Comparison of ENCODE assay signal across 19 cellular contexts in genomic region chr11:1077033-1077416, GRCh38. TPM values are rescaled to one million over a fixed set of nuclear protein-coding genes. Genes with fewer than 3 reads are reported as not detected.
DNase-seq lines count a peak whose midpoint lies in the region; ATAC-seq and TF ChIP-seq lines count a peak whose summit lies in the region.
"Had no signal": no experiment of that assay in that cellular context is flagged by ENCODE, and none has a peak within 500 bp of the region (broad histone marks: within the 10 kb centered on the region; RNA-seq: fewer than 3 reads in every experiment).

No MANE protein-coding gene starts in this region.

- no peaks in the 10 kb centered on the region for H3K36me3 ChIP-seq in right atrium auricular region
- no peaks in the 10 kb centered on the region for H3K36me3 ChIP-seq in body of pancreas (replicated peaks in 1 of 2; ENCODE audit: insufficient read depth in 1 of 2, low read depth in 2 of 2)
- H3K36me3 ChIP-seq in mucosa of rectum (ENCODE audit: control insufficient read depth in 2 of 2, insufficient read depth in 2 of 2, low read length in 2 of 2): peaks cover 0 to 3% of the 10 kb centered on the region in 2 donors
- no peaks in the 10 kb centered on the region for H3K36me3 ChIP-seq in transverse colon

- H3K4me1 ChIP-seq in right atrium auricular region: peaks cover 0 to 12% of the 10 kb centered on the region in 2 donors
- H3K4me1 ChIP-seq in body of pancreas: peaks cover 15% of the 10 kb centered on the region
- H3K4me1 ChIP-seq in mucosa of rectum (ENCODE audit: control insufficient read depth in 2 of 2, insufficient read depth in 2 of 2, low read length in 2 of 2): peaks cover 18 to 26% of the 10 kb centered on the region in 2 donors
- peaks cover 11 to 21% (median 17%) of the 10 kb centered on the region in 4 donors for H3K4me1 ChIP-seq in transverse colon

- DNase-seq in Right ventricle myocardium superior: peak; percentile 37
- no peak for DNase-seq in right atrium auricular region (ENCODE audit: low spot score)
- peak in 3 of 4 donors; percentile 3 to 9 (median 7) for DNase-seq in body of pancreas
- DNase-seq in transverse colon: no peak
- DNase-seq in SIG-M5 (lab: John Stamatoyannopoulos, UW): no peak
- DNase-seq: ACHN, DMS79 treated with DMSO at 0.1 percent for 48 hours, IMR-90, Kasumi-1, NCI-H1105 treated with DMSO at 0.1 percent for 48 hours, NCI-H187, NCI-H2171 treated with DMSO at 0.1 percent for 48 hours, NCI-H510A had no signal

- H3K27ac ChIP-seq in right atrium auricular region (no peak overlapping the region), body of pancreas (no peak overlapping the region), mucosa of rectum (ENCODE audit: low read depth in 2 of 2, low read length in 2 of 2) (peak overlapping the region; percentile 9 to 48), transverse colon (peak overlapping the region in 3 of 4 donors; percentile 3 to 44 (median 28))

- ATAC-seq in Right ventricle myocardium superior (ENCODE audit: poor library complexity) (no peak), body of pancreas (no peak), GM21381 (IDR thresholded peaks at IDR 0.05; ENCODE audit: unreplicated experiment) (no peak)
- ATAC-seq: CD8-positive, alpha-beta T cell; HCT116; Panc1 had no signal

- intact Hi-C loops in Right ventricle myocardium superior (cut with DNase I): no loop called here
- intact Hi-C loops in body of pancreas (cut with DNase I): no loop called here
- intact Hi-C loops in transverse colon (cut with DNase I; ENCODE audit: low total_unique reads): no loop called here

- no peak for TF ChIP-seq EP300 in transverse colon (IDR thresholded peaks at IDR 0.05; ENCODE audit: low read depth)

- in situ Hi-C loops in transverse colon (cut with MboI; ENCODE audit: low pct_ligation_motif_present in 1 of 4, low pct_unique_long_range_greater_than_20kb in 1 of 4, low sequenced_read_pairs in 3 of 4): no loop called here

- WGBS in body of pancreas, 2 donors: 67% methylated on average over 1 of the region's 11 CpGs; no CpG with 5 or more reads in 1 of the 2 donors
- 87% methylated on average over 11 of the region's 11 CpGs; no CpG with 5 or more reads in 1 of the 2 donors for WGBS in transverse colon (ENCODE audit: low coverage in 1 of 2), 2 donors

- TF ChIP-seq CTCF in right atrium auricular region (IDR thresholded peaks at IDR 0.05) (no peak), body of pancreas (IDR thresholded peaks at IDR 0.05) (no peak), transverse colon (IDR thresholded peaks at IDR 0.05) (no peak)

- H3K9ac ChIP-seq in mucosa of rectum (ENCODE audit: low read depth in 1 of 2, low read length in 2 of 2): peak overlapping the region in 1 of 2 donors; percentile 48

- no peaks in the 10 kb centered on the region for H3K9me3 ChIP-seq in right atrium auricular region
- H3K9me3 ChIP-seq in body of pancreas: no peaks in the 10 kb centered on the region
- no peaks in the 10 kb centered on the region for H3K9me3 ChIP-seq in mucosa of rectum (ENCODE audit: control insufficient read depth in 2 of 2, low read length in 2 of 2)
- no peaks in the 10 kb centered on the region for H3K9me3 ChIP-seq in transverse colon

- no peak for TF ChIP-seq POLR2A in body of pancreas (IDR thresholded peaks at IDR 0.05)
- no peak for TF ChIP-seq POLR2A in transverse colon (IDR thresholded peaks at IDR 0.05)

- H3K4me3 ChIP-seq in right atrium auricular region (no peak overlapping the region), body of pancreas (no peak overlapping the region), mucosa of rectum (ENCODE audit: low read length in 2 of 2) (peak overlapping the region in 1 of 2 donors; percentile 54), transverse colon (peak overlapping the region in 3 of 4 donors; percentile 8 to 32 (median 29))

- H3K27me3 ChIP-seq in right atrium auricular region (no peaks in the 10 kb centered on the region), body of pancreas (no peaks in the 10 kb centered on the region), mucosa of rectum (ENCODE audit: control insufficient read depth in 2 of 2, insufficient read depth in 2 of 2, low read length in 2 of 2) (no peaks in the 10 kb centered on the region), transverse colon (peaks cover 8% of the 10 kb centered on the region)

RNA-seq across cellular contexts. Expression of gene MUC2, which starts 2.4 kb away (rescaled TPM):
- total RNA-seq in Right ventricle myocardium superior: not detected
- not detected for total RNA-seq in right atrium auricular region
- total RNA-seq in body of pancreas: under 1 TPM in 1 of 2 donors, not detected in 1; under 0.01 TPM
- total RNA-seq in transverse colon: 100 to 1,000 TPM; 269 to 910 (median 671) TPM
- total RNA-seq: B cell; CD8-positive, alpha-beta T cell; IMR-90 had no signal

RNA-seq across cellular contexts. Expression of gene MUC6, which starts 40.5 kb away (rescaled TPM):
- total RNA-seq in Right ventricle myocardium superior: not detected
- total RNA-seq in right atrium auricular region: not detected
- 100 to 1,000 TPM; 101 to 194 TPM for total RNA-seq in body of pancreas
- total RNA-seq in transverse colon: not detected
- total RNA-seq: B cell; CD8-positive, alpha-beta T cell; IMR-90 had no signal

Comparison
In these comparisons a context has a peak if more than half of its experiments do, and no peak if none do; other contexts are left out.
1. DNase-seq: peak in Right ventricle myocardium superior (single experiment) and body of pancreas (3 of 4); none in right atrium auricular region (single experiment), transverse colon (single experiment) and SIG-M5 (single experiment).
2. H3K27ac ChIP-seq: peak in mucosa of rectum (2 of 2) and transverse colon (3 of 4); none in right atrium auricular region (0 of 2) and body of pancreas (0 of 4).
3. H3K4me3 ChIP-seq: peak in transverse colon (3 of 4); none in right atrium auricular region (0 of 2) and body of pancreas (0 of 2).
4. RNA of gene MUC2, which starts 2.4 kb away (total RNA-seq): 269 to 910 TPM in transverse colon; not detected in Right ventricle myocardium superior (single experiment), not detected in right atrium auricular region and under 0.01 TPM in body of pancreas; every median in the first group is over 100 times any median in the second.
5. RNA of gene MUC6, which starts 40.5 kb away (total RNA-seq): 101 to 194 TPM in body of pancreas; not detected in Right ventricle myocardium superior (single experiment), not detected in right atrium auricular region and not detected in transverse colon; every median in the first group is over 100 times any median in the second.